In the genomic region with DNA sequence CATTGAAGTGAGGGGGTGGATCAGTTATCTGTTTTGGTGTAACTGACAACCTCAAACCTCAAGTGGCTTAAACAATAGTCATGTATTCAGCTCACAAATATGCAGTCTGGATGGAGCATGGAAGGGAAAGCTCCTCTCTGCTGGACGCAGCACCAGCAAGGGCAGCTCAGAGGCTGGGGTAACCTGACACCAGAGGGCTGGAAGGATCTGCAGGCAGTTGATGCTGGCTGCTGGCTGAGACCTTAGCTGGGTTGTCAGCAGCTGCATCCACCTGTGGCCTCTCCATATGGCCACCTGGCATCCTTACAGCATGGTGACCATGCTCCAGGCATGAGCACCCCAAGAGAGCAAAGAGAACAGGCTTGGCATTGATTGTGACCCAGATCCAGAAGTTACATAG, we compare ENCODE assay signal across 13 cellular contexts. TPM values are rescaled to one million over a fixed set of nuclear protein-coding genes. Genes with fewer than 3 reads are reported as not detected.
A peak's percentile ranks its signal among the peaks of the same experiment; 100 is the strongest.
DNase-seq lines count a peak whose midpoint lies in the region; ATAC-seq and TF ChIP-seq lines count a peak whose summit lies in the region.
"Had no signal": no experiment of that assay in that cellular context is flagged by ENCODE, and none has a peak within 500 bp of the region (broad histone marks: within the 10 kb centered on the region; RNA-seq: fewer than 3 reads in every experiment).

No MANE protein-coding gene starts in this region.

- H3K4me3 Mint-ChIP-seq in activated T-cell treated with anti-CD3 and anti-CD28 coated beads, Interleukin-2, amount 50 U/mL, for 24 hours, result no peak overlapping the region
- H3K4me3 Mint-ChIP-seq: CD4-positive, CD25-positive, alpha-beta regulatory T cell; central memory CD8-positive, alpha-beta T cell; IgD-negative memory B cell had no signal

- CTCF ChIA-PET in PC-9 (lab: Charles Lee), result interaction anchor here (1.0 kb wide), 1 partner anchor 80 kb away, joined by 3 read pairs; no protein-coding TSS in a partner anchor

- BruUV-seq in PC-9 (replicated peaks; lab: Mats Ljungman, UMichigan), result no TSS peak

- no peaks in the 10 kb centered on the region for H3K36me3 Mint-ChIP-seq in activated T-cell treated with anti-CD3 and anti-CD28 coated beads, Interleukin-2, amount 50 U/mL, for 24 hours (ENCODE audit: low read depth)
- H3K36me3 Mint-ChIP-seq: CD4-positive, CD25-positive, alpha-beta regulatory T cell; IgD-negative memory B cell had no signal

- no peak for ATAC-seq in HG03342 (IDR thresholded peaks at IDR 0.05; ENCODE audit: unreplicated experiment)

- H3K27me3 Mint-ChIP-seq in activated T-cell treated with anti-CD3 and anti-CD28 coated beads, Interleukin-2, amount 50 U/mL, for 24 hours, result peaks cover 64% of the 10 kb centered on the region

- no peaks in the 10 kb centered on the region for H4K20me1 ChIP-seq in PC-9 (ENCODE audit: insufficient read depth)

- no peak overlapping the region for H2AFZ ChIP-seq in PC-9

- H3K27ac Mint-ChIP-seq in activated T-cell treated with anti-CD3 and anti-CD28 coated beads, Interleukin-2, amount 50 U/mL, for 24 hours, result no peak overlapping the region
- H3K27ac Mint-ChIP-seq: CD4-positive, CD25-positive, alpha-beta regulatory T cell had no signal

- POLR2A ChIA-PET in PC-9 (lab: Charles Lee; ENCODE audit: unreplicated experiment), result interaction anchor here (0.5 to 0.6 kb wide), 3 partner anchors 242 to 1041 kb away, joined by 3 to 4 read pairs (median 3); no protein-coding TSS in a partner anchor

- H3K4me1 ChIP-seq in PC-9 (replicated peaks; ENCODE audit: insufficient read depth), result no peaks in the 10 kb centered on the region
- H3K4me1 ChIP-seq in effector memory CD4-positive, alpha-beta T cell (ENCODE audit: control insufficient read depth, insufficient read depth, low read length, poor library complexity, severe bottlenecking), result peaks cover 4% of the 10 kb centered on the region

- peak; percentile 58 for DNase-seq in AG08396 (ENCODE audit: low spot score)
- DNase-seq in H7, result peak; percentile 66
- peak; percentile 42 to 44 for DNase-seq in PC-9
- DNase-seq in fibroblast of the aortic adventitia (ENCODE audit: low read depth), result peak; percentile 48
- DNase-seq in RKO (ENCODE audit: low spot score), result no peak
- no peak for DNase-seq in effector memory CD4-positive, alpha-beta T cell
- DNase-seq in activated T-cell treated with anti-CD3 and anti-CD28 coated beads, Interleukin-2, amount 50 U/mL, for 24 hours, result no peak
- DNase-seq: T1000 had no signal

- no peaks in the 10 kb centered on the region for H3K9me3 Mint-ChIP-seq in activated T-cell treated with anti-CD3 and anti-CD28 coated beads, Interleukin-2, amount 50 U/mL, for 24 hours
- H3K9me3 Mint-ChIP-seq: central memory CD8-positive, alpha-beta T cell had no signal

- H3K9me3 ChIP-seq in PC-9 (ENCODE audit: insufficient read depth, low read depth), result no peaks in the 10 kb centered on the region
- no peaks in the 10 kb centered on the region for H3K9me3 ChIP-seq in effector memory CD4-positive, alpha-beta T cell (ENCODE audit: control insufficient read depth, low read length)

- TF ChIP-seq CTCF in PC-9 (conservative IDR thresholded peaks at IDR 0.05), result no peak
- TF ChIP-seq CTCF in fibroblast of the aortic adventitia (IDR thresholded peaks at IDR 0.05; ENCODE audit: insufficient read depth, low read length), result no peak

- no peak overlapping the region for H3K27ac ChIP-seq in PC-9
- no peak overlapping the region for H3K27ac ChIP-seq in effector memory CD4-positive, alpha-beta T cell (ENCODE audit: insufficient read depth, low read length, poor library complexity, severe bottlenecking)

- H3K36me3 ChIP-seq in H7 (replicated peaks; ENCODE audit: control insufficient read depth, insufficient read depth, low read length), result no peaks in the 10 kb centered on the region
- no peaks in the 10 kb centered on the region for H3K36me3 ChIP-seq in PC-9 (ENCODE audit: low read depth)
- no peaks in the 10 kb centered on the region for H3K36me3 ChIP-seq in effector memory CD4-positive, alpha-beta T cell (ENCODE audit: control insufficient read depth, insufficient read depth, low read length)

- H3F3A ChIP-seq in PC-9 (ENCODE audit: insufficient read depth, low read depth), result no peaks in the 10 kb centered on the region

- H3K4me1 Mint-ChIP-seq in activated T-cell treated with anti-CD3 and anti-CD28 coated beads, Interleukin-2, amount 50 U/mL, for 24 hours (ENCODE audit: low read depth), result peaks cover 8% of the 10 kb centered on the region

- H3K9me2 ChIP-seq in PC-9 (ENCODE audit: insufficient read depth), result no peaks in the 10 kb centered on the region

- intact Hi-C loops in PC-9 (cut with micrococcal nuclease; ENCODE audit: unreplicated experiment), result no loop called here

- H3K4me2 ChIP-seq in PC-9, result no peak overlapping the region

- H3K4me3 ChIP-seq in H7 (ENCODE audit: insufficient read depth, low read depth, low read length), result no peak overlapping the region
- no peak overlapping the region for H3K4me3 ChIP-seq in PC-9
- no peak overlapping the region for H3K4me3 ChIP-seq in fibroblast of the aortic adventitia (ENCODE audit: low read depth, low read length)
- H3K4me3 ChIP-seq in effector memory CD4-positive, alpha-beta T cell (ENCODE audit: insufficient read depth, low read depth, low read length, poor library complexity, severe bottlenecking), result no peak overlapping the region

- H3K79me2 ChIP-seq in PC-9 (ENCODE audit: low read depth), result no peaks in the 10 kb centered on the region

- H3K27me3 ChIP-seq in H7 (ENCODE audit: control insufficient read depth, insufficient read depth, low read length) (peaks cover 1% of the 10 kb centered on the region; the same call in 1 of the 2 replicates), PC-9 (ENCODE audit: insufficient read depth, low read depth) (no peaks in the 10 kb centered on the region)
- peaks cover 13% of the 10 kb centered on the region for H3K27me3 ChIP-seq in effector memory CD4-positive, alpha-beta T cell (replicated peaks; ENCODE audit: control insufficient read depth, insufficient read depth, low read length, poor library complexity, severe bottlenecking)

RNA-seq across cellular contexts. Expression of gene ENPP6, which starts 46.7 kb away (rescaled TPM):
- total RNA-seq in H7 (2014; rRNA removed; shearing (Covaris generic)), result not detected in 2 replicates
- total RNA-seq in PC-9 (2021) (not detected in 2 replicates), fibroblast of the aortic adventitia (ENCODE audit: low replicate concordance) (0.18 TPM in 1 of 2 replicates, not detected in the other)
- total RNA-seq: CD4-positive, CD25-positive, alpha-beta regulatory T cell; mesenteric fat pad had no signal

Comparison
In these comparisons a context has a peak if more than half of its experiments do, and no peak if none do; other contexts are left out.
1. DNase-seq: peak in AG08396 (single experiment), H7 (single experiment), PC-9 (2 of 2) and fibroblast of the aortic adventitia (single experiment); none in RKO (single experiment), effector memory CD4-positive, alpha-beta T cell (0 of 3) and activated T-cell treated with anti-CD3 and anti-CD28 coated beads, Interleukin-2, amount 50 U/mL, for 24 hours (single experiment).